7 cellular contexts compared by ENCODE assay signal in genomic region chr7:127650842-127651555, GRCh38. TPM values are rescaled to one million over a fixed set of nuclear protein-coding genes. Genes with fewer than 3 reads are reported as not detected.
DNase-seq lines count a peak whose midpoint lies in the region; ATAC-seq and TF ChIP-seq lines count a peak whose summit lies in the region.

No MANE protein-coding gene starts in this region.

- peak overlapping the region; percentile 97 to 100 for H3K4me3 Mint-ChIP-seq in stimulated activated naive CD8-positive, alpha-beta T cell treated with anti-CD3 and anti-CD28 coated beads, Interleukin-15, amount 100 ng/mL, for 72 hours

- H3K4me3 ChIP-seq in astrocyte of the cerebellum (ENCODE audit: low read depth, low read length), result peak overlapping the region; percentile 98
- peak overlapping the region; percentile 79 for H3K4me3 ChIP-seq in iPS-18c (ENCODE audit: insufficient read depth, low read depth, low read length)

- DNase-seq in NAMALWA (ENCODE audit: low spot score), result peak; percentile 53
- DNase-seq in astrocyte of the cerebellum (ENCODE audit: low read depth), result no peak
- peak in 1 of 2 donors; percentile 20 for DNase-seq in stimulated activated naive CD8-positive, alpha-beta T cell treated with anti-CD3 and anti-CD28 coated beads, Interleukin-15, amount 100 ng/mL, for 72 hours
- no peak for DNase-seq in HT-29 (ENCODE audit: low spot score)
- no peak for DNase-seq in GDM1 (lab: John Stamatoyannopoulos, UW)

- H3K9me3 Mint-ChIP-seq in stimulated activated naive CD8-positive, alpha-beta T cell treated with anti-CD3 and anti-CD28 coated beads, Interleukin-15, amount 100 ng/mL, for 72 hours, result no peaks in the 10 kb centered on the region

- H3K4me1 Mint-ChIP-seq in stimulated activated naive CD8-positive, alpha-beta T cell treated with anti-CD3 and anti-CD28 coated beads, Interleukin-15, amount 100 ng/mL, for 72 hours, result peaks cover 27% of the 10 kb centered on the region

- no peak for TF ChIP-seq CTCF in astrocyte of the cerebellum (IDR thresholded peaks at IDR 0.05; ENCODE audit: low read depth, low read length, missing control alignments)

- H3K9me3 ChIP-seq in iPS-18c (ENCODE audit: control insufficient read depth, insufficient read depth, low read length), result no peaks in the 10 kb centered on the region

- in situ Hi-C loops in astrocyte of the cerebellum (cut with HindIII; ENCODE audit: low sequenced_read_pairs), result no loop called here

- peak; percentile 4 for ATAC-seq in GM19035 (IDR thresholded peaks at IDR 0.05; ENCODE audit: unreplicated experiment)
- no peak for ATAC-seq in stimulated activated naive CD8-positive, alpha-beta T cell treated with anti-CD3 and anti-CD28 coated beads, Interleukin-15, amount 100 ng/mL, for 72 hours

- H3K27ac Mint-ChIP-seq in stimulated activated naive CD8-positive, alpha-beta T cell treated with anti-CD3 and anti-CD28 coated beads, Interleukin-15, amount 100 ng/mL, for 72 hours, result peak overlapping the region; percentile 96 to 98

- no peaks in the 10 kb centered on the region for H3K27me3 Mint-ChIP-seq in stimulated activated naive CD8-positive, alpha-beta T cell treated with anti-CD3 and anti-CD28 coated beads, Interleukin-15, amount 100 ng/mL, for 72 hours

RNA-seq across cellular contexts. Expression of gene SND1, which starts 1.0 kb away (rescaled TPM):
- 178 and 193 TPM in 2 replicates for total RNA-seq in HT-29 (2014; rRNA removed; shearing (Covaris generic))

RNA-seq across cellular contexts. Expression of gene PAX4, which starts 33.1 kb away (rescaled TPM):
- 1.0 and 2.5 TPM in 2 replicates for total RNA-seq in HT-29 (2014; rRNA removed; shearing (Covaris generic))

RNA-seq across cellular contexts. Expression of gene FSCN3, which starts 57.5 kb away (rescaled TPM):
- 2.5 and 2.6 TPM in 2 replicates for total RNA-seq in HT-29 (2014; rRNA removed; shearing (Covaris generic))
